Comparison of ENCODE assay signal across 1 cellular context in the genomic region with DNA sequence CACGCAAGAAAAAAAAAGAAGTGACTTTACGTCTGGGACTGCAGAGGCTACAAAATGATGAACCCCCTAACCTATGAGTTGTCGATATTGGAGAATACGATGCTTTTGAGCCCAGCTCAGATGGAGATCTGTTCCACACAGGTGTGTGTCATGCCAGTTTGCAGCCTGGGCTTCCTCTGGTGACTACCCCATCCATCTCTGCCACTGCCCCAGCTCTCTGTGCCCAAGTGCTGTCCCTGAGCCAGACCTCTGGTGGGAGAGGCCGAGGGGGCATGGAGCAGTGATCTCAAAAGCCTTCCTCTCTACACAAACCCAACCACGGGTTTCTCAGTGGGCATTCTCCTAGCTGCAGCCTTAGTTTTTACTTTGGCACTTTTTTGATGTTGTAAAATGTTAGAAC.
TF ChIP-seq lines count a peak whose summit lies in the region.

No MANE protein-coding gene starts in this region.

TF ChIP-seq in IMR-90, 13 proteins besides CTCF, POLR2A, EP300 and RAD21:
- no peak for TF ChIP-seq SMC3 (IDR thresholded peaks at IDR 0.05; ENCODE audit: low read depth, low read length)
- TF ChIP-seq MAZ (IDR thresholded peaks at IDR 0.05; ENCODE audit: borderline replicate concordance, low read depth, low read length): no peak
- TF ChIP-seq RFX5 (IDR thresholded peaks at IDR 0.05; ENCODE audit: low read depth, low read length): no peak
- no peak for TF ChIP-seq FOS (IDR thresholded peaks at IDR 0.05; ENCODE audit: low read depth, low read length)
- no peak for TF ChIP-seq CHD1 (IDR thresholded peaks at IDR 0.05; ENCODE audit: low read depth, low read length)
- no peak for TF ChIP-seq NFE2L2 (IDR thresholded peaks at IDR 0.05; ENCODE audit: low read depth, low read length)
- no peak for TF ChIP-seq RCOR1 (IDR thresholded peaks at IDR 0.05; ENCODE audit: insufficient replicate concordance, low read length)
- TF ChIP-seq MXI1 (IDR thresholded peaks at IDR 0.05; ENCODE audit: borderline replicate concordance, low read depth, low read length): no peak
- no peak for TF ChIP-seq MAFK (IDR thresholded peaks at IDR 0.05; ENCODE audit: low read depth, low read length)
- TF ChIP-seq BHLHE40 (IDR thresholded peaks at IDR 0.05; ENCODE audit: low read depth, low read length): no peak
- no peak for TF ChIP-seq CEBPB (IDR thresholded peaks at IDR 0.05; ENCODE audit: low read depth, low read length)
- TF ChIP-seq, protein P1, sequence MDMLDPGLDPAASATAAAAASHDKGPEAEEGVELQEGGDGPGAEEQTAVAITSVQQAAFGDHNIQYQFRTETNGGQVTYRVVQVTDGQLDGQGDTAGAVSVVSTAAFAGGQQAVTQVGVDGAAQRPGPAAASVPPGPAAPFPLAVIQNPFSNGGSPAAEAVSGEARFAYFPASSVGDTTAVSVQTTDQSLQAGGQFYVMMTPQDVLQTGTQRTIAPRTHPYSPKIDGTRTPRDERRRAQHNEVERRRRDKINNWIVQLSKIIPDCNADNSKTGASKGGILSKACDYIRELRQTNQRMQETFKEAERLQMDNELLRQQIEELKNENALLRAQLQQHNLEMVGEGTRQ (IDR thresholded peaks at IDR 0.05; ENCODE audit: low read depth, low read length): no peak
- TF ChIP-seq, protein P2, sequence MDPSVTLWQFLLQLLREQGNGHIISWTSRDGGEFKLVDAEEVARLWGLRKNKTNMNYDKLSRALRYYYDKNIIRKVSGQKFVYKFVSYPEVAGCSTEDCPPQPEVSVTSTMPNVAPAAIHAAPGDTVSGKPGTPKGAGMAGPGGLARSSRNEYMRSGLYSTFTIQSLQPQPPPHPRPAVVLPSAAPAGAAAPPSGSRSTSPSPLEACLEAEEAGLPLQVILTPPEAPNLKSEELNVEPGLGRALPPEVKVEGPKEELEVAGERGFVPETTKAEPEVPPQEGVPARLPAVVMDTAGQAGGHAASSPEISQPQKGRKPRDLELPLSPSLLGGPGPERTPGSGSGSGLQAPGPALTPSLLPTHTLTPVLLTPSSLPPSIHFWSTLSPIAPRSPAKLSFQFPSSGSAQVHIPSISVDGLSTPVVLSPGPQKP (IDR thresholded peaks at IDR 0.05; ENCODE audit: borderline replicate concordance, low read depth, low read length): no peak
